ENCODE assay signal across 8 cellular contexts in the genomic region with DNA sequence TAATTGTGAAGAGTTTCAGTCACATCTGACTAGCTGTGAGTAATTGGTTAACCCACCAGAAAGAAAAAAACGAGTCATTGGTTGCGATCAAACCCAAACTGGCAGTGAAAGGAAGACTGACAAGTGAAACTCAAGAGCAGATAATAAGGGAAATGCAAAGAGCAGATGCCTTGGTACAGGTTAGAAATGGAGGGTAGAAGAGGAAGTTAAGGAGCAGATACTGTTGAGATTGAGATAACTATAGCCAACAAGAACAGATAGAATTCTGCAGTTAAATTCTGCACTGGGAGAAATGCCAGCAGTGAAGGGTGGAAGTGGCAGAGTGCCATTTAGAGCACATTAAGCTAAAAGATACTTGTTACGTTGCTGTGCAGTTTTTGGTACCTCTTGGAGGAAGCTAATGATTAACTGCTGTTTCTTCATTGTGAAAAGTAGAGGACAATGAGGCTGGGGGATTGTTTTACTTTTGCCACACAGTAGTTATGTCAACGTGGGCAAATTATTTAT.
DNase-seq lines count a peak whose midpoint lies in the region; ATAC-seq and TF ChIP-seq lines count a peak whose summit lies in the region.

No MANE protein-coding gene starts in this region.

- H3K9ac ChIP-seq in colonic mucosa (ENCODE audit: low read depth in 2 of 2, low read length in 2 of 2): no peak overlapping the region

- no peak for TF ChIP-seq CTCF in colonic mucosa (IDR thresholded peaks at IDR 0.05)

- POLR2A ChIA-PET in CD4-positive, alpha-beta memory T cell (lab: Charles Lee; ENCODE audit: partially characterized antibody): no interaction called here

- H3K4me3 ChIP-seq in colonic mucosa: no peak overlapping the region
- H3K4me3 ChIP-seq in CD4-positive, alpha-beta memory T cell (ENCODE audit: low read length in 2 of 2): no peak overlapping the region

- peak; percentile 94 for ATAC-seq in GM18909 (IDR thresholded peaks at IDR 0.05; ENCODE audit: poor library complexity, unreplicated experiment)
- ATAC-seq in HG03045 (IDR thresholded peaks at IDR 0.05; ENCODE audit: unreplicated experiment): peak; percentile 79

- H3K4me3 Mint-ChIP-seq in CD4-positive, alpha-beta memory T cell: no peak overlapping the region

- no peaks in the 10 kb centered on the region for H3K36me3 ChIP-seq in colonic mucosa
- H3K36me3 ChIP-seq in CD4-positive, alpha-beta memory T cell (ENCODE audit: insufficient read depth, low read length): peaks cover 6% of the 10 kb centered on the region

- peak; percentile 21 for DNase-seq in COR-L47 (lab: John Stamatoyannopoulos, UW)
- DNase-seq in NCI-H446 (lab: John Stamatoyannopoulos, UW): peak; percentile 38 to 80
- DNase-seq in colonic mucosa: peak; percentile 56
- peak; percentile 51 for DNase-seq in pons (ENCODE audit: low spot score)
- no peak for DNase-seq in HPDE6-E6E7 (ENCODE audit: extremely low spot score)
- DNase-seq in CD4-positive, alpha-beta memory T cell: no peak

- H3K27me3 ChIP-seq in colonic mucosa: no peaks in the 10 kb centered on the region
- no peaks in the 10 kb centered on the region for H3K27me3 ChIP-seq in CD4-positive, alpha-beta memory T cell (ENCODE audit: insufficient read depth, low read length)

- peaks cover 11 to 29% (median 22%) of the 10 kb centered on the region in 4 donors for H3K4me1 Mint-ChIP-seq in CD4-positive, alpha-beta memory T cell

- H3K27ac Mint-ChIP-seq in CD4-positive, alpha-beta memory T cell: peak overlapping the region in 3 of 7 donors; percentile 14 to 60 (median 19)

- intact Hi-C loops in colonic mucosa (cut with DNase I): no loop called here
- intact Hi-C loops in CD4-positive, alpha-beta memory T cell (cut with micrococcal nuclease): no loop called here

- no peaks in the 10 kb centered on the region for H3K9me3 Mint-ChIP-seq in CD4-positive, alpha-beta memory T cell

- H3K36me3 Mint-ChIP-seq in CD4-positive, alpha-beta memory T cell: peaks cover 18 to 44% of the 10 kb centered on the region in 2 donors

- CTCF ChIA-PET in CD4-positive, alpha-beta memory T cell (lab: Charles Lee; ENCODE audit: partially characterized antibody): interaction anchor here (0.9 to 1.7 kb wide), 2 partner anchors 37 to 436 kb away, joined by 3 to 5 read pairs; no protein-coding TSS in a partner anchor

- H3K9me3 ChIP-seq in colonic mucosa: no peaks in the 10 kb centered on the region
- H3K9me3 ChIP-seq in CD4-positive, alpha-beta memory T cell (ENCODE audit: control insufficient read depth in 1 of 2, low read length in 2 of 2): no peaks in the 10 kb centered on the region

- no peaks in the 10 kb centered on the region for H3K4me1 ChIP-seq in colonic mucosa
- H3K4me1 ChIP-seq in CD4-positive, alpha-beta memory T cell (ENCODE audit: insufficient read depth, low read length): peaks cover 9% of the 10 kb centered on the region

- no peak overlapping the region for H3K27ac ChIP-seq in colonic mucosa
- H3K27ac ChIP-seq in CD4-positive, alpha-beta memory T cell (ENCODE audit: low read depth, low read length): no peak overlapping the region

- no peaks in the 10 kb centered on the region for H3K27me3 Mint-ChIP-seq in CD4-positive, alpha-beta memory T cell

Comparison
In these comparisons a context has a peak if more than half of its experiments do, and no peak if none do; other contexts are left out.
1. DNase-seq: peak in COR-L47 (single experiment), NCI-H446 (2 of 2), colonic mucosa (single experiment) and pons (single experiment); none in HPDE6-E6E7 (single experiment) and CD4-positive, alpha-beta memory T cell (0 of 5).